In genomic region chr9:76401580-76402354, GRCh38 we compare ENCODE assay signal across 21 cellular contexts. TPM values are rescaled to one million over a fixed set of nuclear protein-coding genes. Genes with fewer than 3 reads are reported as not detected.
DNase-seq lines count a peak whose midpoint lies in the region; ATAC-seq, FAIRE-seq and TF ChIP-seq lines count a peak whose summit lies in the region.
"Had no signal": no experiment of that assay in that cellular context is flagged by ENCODE, and none has a peak within 500 bp of the region (broad histone marks: within the 10 kb centered on the region; RNA-seq: fewer than 3 reads in every experiment).

No MANE protein-coding gene starts in this region.

- dilution Hi-C loops in endothelial cell of umbilical vein (cut with MboI; ENCODE audit: extremely low pct_ligation_motif_present, low sequenced_read_pairs): no loop called here

- no peak overlapping the region for H3K9ac ChIP-seq in endothelial cell of umbilical vein (replicated peaks; ENCODE audit: extremely low read depth, insufficient read depth, low read length)

- H3K9me3 Mint-ChIP-seq in activated CD8-positive, alpha-beta T cell treated with anti-CD3 and anti-CD28 coated beads for 36 hours: no peaks in the 10 kb centered on the region
- H3K9me3 Mint-ChIP-seq: H9; IgD-negative memory B cell; stimulated activated memory B cell treated with anti-CD40 and anti-IgM and Interleukin-4, amounts not matched to agents 10 μg/mL and 1 μg/mL and 100 μg/mL, for 72 hours had no signal

- H3K4me1 ChIP-seq in endothelial cell of umbilical vein (ENCODE audit: control insufficient read depth, extremely low read depth, insufficient read depth, low read length) (peaks cover 5% of the 10 kb centered on the region), small intestine (ENCODE audit: control insufficient read depth in 2 of 2, insufficient read depth in 1 of 2, low read depth in 1 of 2, low read length in 1 of 2) (no peaks in the 10 kb centered on the region)

- no peak overlapping the region for H3K4me3 Mint-ChIP-seq in activated CD8-positive, alpha-beta T cell treated with anti-CD3 and anti-CD28 coated beads for 36 hours
- H3K4me3 Mint-ChIP-seq: CD4-positive, CD25-positive, alpha-beta regulatory T cell; H9; IgD-negative memory B cell; stimulated activated memory B cell treated with anti-CD40 and anti-IgM and Interleukin-4, amounts not matched to agents 10 μg/mL and 1 μg/mL and 100 μg/mL, for 72 hours had no signal

- no peak for TF ChIP-seq CTCF in endothelial cell of umbilical vein (IDR thresholded peaks at IDR 0.05; ENCODE audit: extremely low read depth in 1 of 2, insufficient read depth in 1 of 2, low read depth in 1 of 2, low read length in 2 of 2)
- no peak for TF ChIP-seq CTCF in activated CD8-positive, alpha-beta T cell treated with anti-CD3 and anti-CD28 coated beads for 36 hours (IDR thresholded peaks at IDR 0.05)

- BruUV-seq in endothelial cell of umbilical vein (replicated peaks; lab: Mats Ljungman, UMichigan): no TSS peak

- H3K36me3 Mint-ChIP-seq in activated CD8-positive, alpha-beta T cell treated with anti-CD3 and anti-CD28 coated beads for 36 hours (ENCODE audit: low read depth): no peaks in the 10 kb centered on the region
- H3K36me3 Mint-ChIP-seq: CD4-positive, CD25-positive, alpha-beta regulatory T cell; IgD-negative memory B cell; stimulated activated memory B cell treated with anti-CD40 and anti-IgM and Interleukin-4, amounts not matched to agents 10 μg/mL and 1 μg/mL and 100 μg/mL, for 72 hours had no signal

- CTCF ChIA-PET in endothelial cell of umbilical vein (lab: Charles Lee): interaction anchor here (0.8 to 2.1 kb wide), 7 partner anchors 18 to 312 kb away, joined by 3 to 9 read pairs (median 4); no protein-coding TSS in a partner anchor
- CTCF ChIA-PET in activated CD8-positive, alpha-beta T cell treated with anti-CD3 and anti-CD28 coated beads for 36 hours (lab: Charles Lee): interaction anchor here (0.7 to 2.9 kb wide), 6 partner anchors 9 to 303 kb away, joined by 3 to 11 read pairs (median 6); no protein-coding TSS in a partner anchor

- H3K27ac ChIP-seq in endothelial cell of umbilical vein (ENCODE audit: insufficient read depth, low read depth, low read length) (no peak overlapping the region), small intestine (ENCODE audit: low read depth in 1 of 2, low read length in 1 of 2) (peak overlapping the region in 1 of 2 donors; percentile 48)
- H3K27ac ChIP-seq: ascending aorta, esophagus squamous epithelium, heart left ventricle, pancreas, upper lobe of left lung had no signal

- H3K9me3 ChIP-seq in endothelial cell of umbilical vein (replicated peaks; ENCODE audit: control insufficient read depth, insufficient read depth, low read length): no peaks in the 10 kb centered on the region
- no peaks in the 10 kb centered on the region for H3K9me3 ChIP-seq in small intestine (ENCODE audit: control insufficient read depth, low read depth)
- H3K9me3 ChIP-seq: ascending aorta, esophagus squamous epithelium, heart left ventricle, pancreas, upper lobe of left lung had no signal

- H3K4me3 ChIP-seq in endothelial cell of umbilical vein (replicated peaks in 1 of 3; ENCODE audit: insufficient read depth in 1 of 3, low read depth in 1 of 3, low read length in 3 of 3) (no peak overlapping the region), small intestine (ENCODE audit: low read depth in 1 of 2, low read length in 2 of 2) (no peak overlapping the region)
- H3K4me3 ChIP-seq: ascending aorta, esophagus squamous epithelium, heart left ventricle, pancreas, upper lobe of left lung had no signal

- ATAC-seq in activated CD8-positive, alpha-beta T cell treated with anti-CD3 and anti-CD28 coated beads for 36 hours: no peak
- no peak for ATAC-seq in HG03025 (IDR thresholded peaks at IDR 0.05; ENCODE audit: low FRiP score, unreplicated experiment)
- ATAC-seq: heart left ventricle; pancreas; stimulated activated memory B cell treated with anti-CD40 and anti-IgM and Interleukin-4, amounts not matched to agents 10 μg/mL and 1 μg/mL and 100 μg/mL, for 72 hours had no signal

- H3K4me2 ChIP-seq in endothelial cell of umbilical vein (ENCODE audit: insufficient read depth, low read length): no peak overlapping the region

- H3K27me3 ChIP-seq in endothelial cell of umbilical vein (ENCODE audit: control insufficient read depth in 2 of 2, insufficient read depth in 2 of 2, low read length in 2 of 2) (no peaks in the 10 kb centered on the region), small intestine (ENCODE audit: control insufficient read depth in 2 of 2, insufficient read depth in 2 of 2, low read length in 2 of 2) (no peaks in the 10 kb centered on the region)
- H3K27me3 ChIP-seq: ascending aorta, esophagus squamous epithelium, heart left ventricle, pancreas, upper lobe of left lung had no signal

- H4K20me1 ChIP-seq in endothelial cell of umbilical vein (replicated peaks; ENCODE audit: control insufficient read depth, extremely low read depth, insufficient read depth, low read length): no peaks in the 10 kb centered on the region

- peaks cover 19% of the 10 kb centered on the region for H3K4me1 Mint-ChIP-seq in activated CD8-positive, alpha-beta T cell treated with anti-CD3 and anti-CD28 coated beads for 36 hours (ENCODE audit: low read depth)

- DNase-seq in NCI-H2029 treated with DMSO at 0.1 percent for 48 hours (lab: John Stamatoyannopoulos, UW) (peak; percentile 24), NCI-H2029 (lab: John Stamatoyannopoulos, UW) (no peak), RCC 7860 (ENCODE audit: low spot score) (peak; percentile 22), endothelial cell of umbilical vein (ENCODE audit: low read depth, low spot score) (no peak), small intestine (peak; percentile 57)
- DNase-seq in activated CD8-positive, alpha-beta T cell treated with anti-CD3 and anti-CD28 coated beads for 36 hours: no peak
- DNase-seq in central memory CD4-positive, alpha-beta T cell: no peak
- DNase-seq: activated effector memory CD4-positive, alpha-beta T cell treated with Interleukin-2 at 50 U/mL for 16 hours; CD4-positive, CD25-positive, alpha-beta regulatory T cell; esophagus squamous epithelium; H9; heart left ventricle; kidney; NCI-H1092; pancreas had no signal

- 18 to 60% (median 28%) methylated on average over 3 of the region's 3 CpGs for WGBS in small intestine, 3 donors

- no peaks in the 10 kb centered on the region for H3K9me1 ChIP-seq in endothelial cell of umbilical vein (replicated peaks; ENCODE audit: control insufficient read depth, extremely low read depth, insufficient read depth, low read length)

- no peaks in the 10 kb centered on the region for H3K79me2 ChIP-seq in endothelial cell of umbilical vein (ENCODE audit: control insufficient read depth, insufficient read depth, low read length)

- FAIRE-seq in RCC 7860 (lab: Jason Lieb, UNC): no peak
- FAIRE-seq in endothelial cell of umbilical vein (lab: Jason Lieb, UNC): no peak
- no peak for FAIRE-seq in small intestine (lab: Jason Lieb, UNC)
- FAIRE-seq: A204.1, kidney, pancreas had no signal

- POLR2A ChIA-PET in endothelial cell of umbilical vein (lab: Charles Lee): no interaction called here
- POLR2A ChIA-PET in activated CD8-positive, alpha-beta T cell treated with anti-CD3 and anti-CD28 coated beads for 36 hours (lab: Charles Lee): interaction anchor here (0.9 to 1.1 kb wide), 2 partner anchors 30 to 249 kb away, joined by 3 read pairs; no protein-coding TSS in a partner anchor

- no peak overlapping the region for H3K27ac Mint-ChIP-seq in activated CD8-positive, alpha-beta T cell treated with anti-CD3 and anti-CD28 coated beads for 36 hours
- H3K27ac Mint-ChIP-seq: CD4-positive, CD25-positive, alpha-beta regulatory T cell; H9; IgD-negative memory B cell; stimulated activated memory B cell treated with anti-CD40 and anti-IgM and Interleukin-4, amounts not matched to agents 10 μg/mL and 1 μg/mL and 100 μg/mL, for 72 hours had no signal

- intact Hi-C loops in endothelial cell of umbilical vein (cut with micrococcal nuclease): loop anchor here (2.0 kb wide), 1 partner anchor 45 kb away; no protein-coding TSS in a partner anchor
- intact Hi-C loops in activated CD8-positive, alpha-beta T cell treated with anti-CD3 and anti-CD28 coated beads for 36 hours (cut with micrococcal nuclease): loop anchor here (2.0 to 5.0 kb wide), 2 partner anchors 37 to 56 kb away; partner anchors contain the start of gene GCNT1

- TF ChIP-seq POLR2A in endothelial cell of umbilical vein (IDR thresholded peaks at IDR 0.05; ENCODE audit: low read depth, low read length): no peak

- H2AFZ ChIP-seq in endothelial cell of umbilical vein (ENCODE audit: low read depth, low read length): peak overlapping the region; percentile 40

- H3K27me3 Mint-ChIP-seq in activated CD8-positive, alpha-beta T cell treated with anti-CD3 and anti-CD28 coated beads for 36 hours: no peaks in the 10 kb centered on the region
- H3K27me3 Mint-ChIP-seq: CD4-positive, CD25-positive, alpha-beta regulatory T cell; IgD-negative memory B cell; stimulated activated memory B cell treated with anti-CD40 and anti-IgM and Interleukin-4, amounts not matched to agents 10 μg/mL and 1 μg/mL and 100 μg/mL, for 72 hours had no signal

- no peaks in the 10 kb centered on the region for H3K36me3 ChIP-seq in endothelial cell of umbilical vein (ENCODE audit: control insufficient read depth in 2 of 2, extremely low read depth in 1 of 2, insufficient read depth in 2 of 2, low read length in 2 of 2)
- H3K36me3 ChIP-seq in small intestine (ENCODE audit: control insufficient read depth in 2 of 2, insufficient read depth in 2 of 2, low read length in 2 of 2): no peaks in the 10 kb centered on the region
- H3K36me3 ChIP-seq: ascending aorta, esophagus squamous epithelium, heart left ventricle, pancreas, upper lobe of left lung had no signal

RNA-seq across cellular contexts. Expression of gene RFK, which starts 7.5 kb away (rescaled TPM):
- 32.9 and 39.7 TPM in 2 replicates for total RNA-seq in endothelial cell of umbilical vein
- 16.2 and 18.1 TPM in 2 replicates for polyA plus RNA-seq in endothelial cell of umbilical vein
- polyA plus RNA-seq in endothelial cell of umbilical vein (2011; cell fraction: cytosol; rRNA removed): 17.9 and 23.7 TPM in 2 replicates
- polyA plus RNA-seq in endothelial cell of umbilical vein (2011; cell fraction: nucleus; rRNA removed): 11.9 and 16.5 TPM in 2 replicates
- 36.5 and 48.9 TPM in 2 replicates for polyA plus RNA-seq in endothelial cell of umbilical vein (2012)
- 11.9 and 13.5 TPM in 2 replicates for polyA minus RNA-seq in endothelial cell of umbilical vein
- polyA minus RNA-seq in endothelial cell of umbilical vein (2011; cell fraction: cytosol; rRNA and poly(A)+ RNA removed): 12.7 TPM
- polyA minus RNA-seq in endothelial cell of umbilical vein (2011; cell fraction: nucleus; rRNA and poly(A)+ RNA removed): 12.4 and 15.1 TPM in 2 replicates
- polyA plus RNA-seq in small intestine: 10 to 100 TPM; 28.3 to 67.3 (median 48.3) TPM
- 1 to 10 TPM; 6.4 to 9.3 TPM for total RNA-seq in activated CD8-positive, alpha-beta T cell treated with anti-CD3 and anti-CD28 coated beads for 36 hours

RNA-seq across cellular contexts. Expression of gene GCNT1, which starts 57.2 kb away (rescaled TPM):
- total RNA-seq in endothelial cell of umbilical vein: 11.0 and 18.1 TPM in 2 replicates
- 30.9 and 31.7 TPM in 2 replicates for polyA plus RNA-seq in endothelial cell of umbilical vein
- polyA plus RNA-seq in endothelial cell of umbilical vein (2011; cell fraction: cytosol; rRNA removed): 24.5 and 25.1 TPM in 2 replicates
- polyA plus RNA-seq in endothelial cell of umbilical vein (2011; cell fraction: nucleus; rRNA removed): 26.6 and 28.5 TPM in 2 replicates
- polyA plus RNA-seq in endothelial cell of umbilical vein (2012): 18.0 and 20.3 TPM in 2 replicates
- 60.9 and 79.6 TPM in 2 replicates for polyA minus RNA-seq in endothelial cell of umbilical vein
- polyA minus RNA-seq in endothelial cell of umbilical vein (2011; cell fraction: cytosol; rRNA and poly(A)+ RNA removed): 1.6 TPM
- polyA minus RNA-seq in endothelial cell of umbilical vein (2011; cell fraction: nucleus; rRNA and poly(A)+ RNA removed): 23.7 and 30.5 TPM in 2 replicates
- 10 to 100 TPM in 2 of 3 donors, 1 to 10 TPM in 1; 7.0 to 43.2 (median 19.7) TPM for polyA plus RNA-seq in small intestine
- 1 to 10 TPM; 3.5 to 4.9 TPM for total RNA-seq in activated CD8-positive, alpha-beta T cell treated with anti-CD3 and anti-CD28 coated beads for 36 hours

Comparison
In these comparisons a context has a peak if more than half of its experiments do, and no peak if none do; other contexts are left out.
1. DNase-seq: peak in NCI-H2029 treated with DMSO at 0.1 percent for 48 hours (single experiment), RCC 7860 (single experiment) and small intestine (single experiment); none in NCI-H2029 (single experiment), endothelial cell of umbilical vein (single experiment), activated CD8-positive, alpha-beta T cell treated with anti-CD3 and anti-CD28 coated beads for 36 hours (single experiment) and central memory CD4-positive, alpha-beta T cell (single experiment).